ENCODE assay signal across 27 cellular contexts in genomic region chr17:54835015-54835414, GRCh38.
"Had no signal": no experiment of that assay in that cellular context is flagged by ENCODE, and none has a peak within 500 bp of the region (broad histone marks: within the 10 kb centered on the region; RNA-seq: fewer than 3 reads in every experiment).

No MANE protein-coding gene starts in this region.

- FAIRE-seq: urothelium cell line had no signal

- H3K9me3 ChIP-seq: suprapubic skin, testis, thoracic aorta, thyroid gland, transverse colon, upper lobe of right lung, uterus, vagina had no signal

- H3K4me1 ChIP-seq: stomach, suprapubic skin, testis, thyroid gland, tibial artery, tibial nerve, transverse colon, upper lobe of left lung, upper lobe of right lung, uterus, vagina had no signal

- H3K36me3 ChIP-seq: stomach, suprapubic skin, thoracic aorta, thyroid gland, tibial artery, tibial nerve, transverse colon, upper lobe of left lung, upper lobe of right lung, uterus, vagina had no signal

- ATAC-seq: stimulated activated effector memory CD8-positive, alpha-beta T cell treated with anti-CD3 and anti-CD28 coated beads, Interleukin-12 subunit alpha, Interleukin-12 subunit beta, amount 100 ng/mL, for 72 hours; stimulated activated memory B cell treated with anti-CD40 and anti-IgM and Interleukin-4, amounts not matched to agents 10 μg/mL and 1 μg/mL and 100 μg/mL, for 72 hours; stimulated activated naive B cell treated with anti-CD40 and anti-IgM and Interleukin-4, amounts not matched to agents 10 μg/mL and 1 μg/mL and 100 μg/mL, for 72 hours; stimulated activated naive CD8-positive, alpha-beta T cell treated with anti-CD3 and anti-CD28 coated beads, Interleukin-15, amount 100 ng/mL, for 72 hours; stimulated activated naive CD8-positive, alpha-beta T cell treated with anti-CD3 and anti-CD28 coated beads, Interleukin-15, Interleukin-2, amounts not matched to agents 100 U/mL and 50 U/mL, for 24 hours; upper lobe of right lung had no signal

- H3K27me3 ChIP-seq: testis, thyroid gland, tibial artery, tibial nerve, transverse colon, upper lobe of left lung, upper lobe of right lung, uterus, vagina had no signal

- H3K27ac ChIP-seq: stomach, suprapubic skin, testis, thoracic aorta, thyroid gland, tibial artery, tibial nerve, transverse colon, upper lobe of left lung, upper lobe of right lung, uterus, vagina had no signal

- H3K4me3 ChIP-seq: stomach, suprapubic skin, testis, thoracic aorta, thyroid gland, tibial artery, tibial nerve, transverse colon, upper lobe of left lung, upper lobe of right lung, uterus, vagina had no signal

- DNase-seq: stimulated activated CD4-positive, alpha-beta T cell treated with anti-CD3 and anti-CD28 coated beads, Interleukin-2, amount 100 ng/mL, for 48 hours; stimulated activated CD4-positive, alpha-beta T cell treated with anti-CD3 and anti-CD28 coated beads, Interleukin-4, amount 100 ng/mL, for 1 hour; stimulated activated CD4-positive, alpha-beta T cell treated with anti-CD3 and anti-CD28 coated beads, Interleukin-4, amount 100 ng/mL, for 24 hours; stimulated activated CD4-positive, alpha-beta T cell treated with anti-CD3 and anti-CD28 coated beads, Interleukin-4, amount 100 ng/mL, for 4 hours; stimulated activated CD8-positive, alpha-beta memory T cell treated with anti-CD3 and anti-CD28 coated beads, Interleukin-4, amount 100 ng/mL, for 48 hours; stimulated activated naive B cell treated with anti-CD40 and anti-IgM and Interleukin-4, amounts not matched to agents 10 μg/mL and 1 μg/mL and 100 μg/mL, for 72 hours; stimulated activated naive CD4-positive, alpha-beta T cell; stimulated activated naive CD4-positive, alpha-beta T cell treated with Interleukin-2 at 50 U/mL for 16 hours; stimulated activated naive CD8-positive, alpha-beta T cell treated with anti-CD3 and anti-CD28 coated beads, Interleukin-15, amount 100 ng/mL, for 72 hours; stimulated activated naive CD8-positive, alpha-beta T cell treated with anti-CD3 and anti-CD28 coated beads, Interleukin-15, Interleukin-2, amounts not matched to agents 100 U/mL and 50 U/mL, for 24 hours; stomach; substantia nigra; testis; thyroid gland; tibial artery; transverse colon; trophoblast cell; upper lobe of left lung; upper lobe of right lung; uterus had no signal
